Comparison of ENCODE assay signal across 18 cellular contexts in the genomic region with DNA sequence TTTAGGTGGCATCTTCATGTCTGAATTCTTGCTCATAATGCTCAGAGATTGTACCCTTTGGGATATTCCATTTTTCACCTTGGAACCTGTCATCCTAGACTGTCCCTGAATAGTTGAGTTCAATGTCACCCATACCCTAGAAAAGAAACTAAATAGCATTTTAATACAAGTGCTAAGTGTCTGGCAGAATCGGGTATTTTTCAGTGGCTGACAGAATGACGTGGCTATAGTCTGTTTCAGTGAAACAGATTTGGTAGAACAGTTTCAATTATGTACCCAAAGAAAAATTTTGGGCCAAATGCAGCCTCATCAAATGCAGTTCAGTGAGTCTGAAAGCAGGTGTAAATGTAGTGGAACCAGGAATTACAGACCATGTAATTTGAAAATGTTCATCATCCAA.
DNase-seq lines count a peak whose midpoint lies in the region; ATAC-seq and TF ChIP-seq lines count a peak whose summit lies in the region.
"Had no signal": no experiment of that assay in that cellular context is flagged by ENCODE, and none has a peak within 500 bp of the region (broad histone marks: within the 10 kb centered on the region; RNA-seq: fewer than 3 reads in every experiment).

No MANE protein-coding gene starts in this region.

- no peaks in the 10 kb centered on the region for H3K9me3 ChIP-seq in OCI-LY3 (ENCODE audit: insufficient read depth, low read length)
- H3K9me3 ChIP-seq: A549, BE2C had no signal

- H3K79me2 ChIP-seq in OCI-LY3 (ENCODE audit: low read length), result no peaks in the 10 kb centered on the region

- peaks cover 35% of the 10 kb centered on the region for H3K4me1 ChIP-seq in OCI-LY3 (ENCODE audit: low read length)
- H3K4me1 ChIP-seq: A549, BE2C had no signal

- H3K36me3 ChIP-seq in OCI-LY3 (replicated peaks; ENCODE audit: low read depth, low read length), result no peaks in the 10 kb centered on the region
- H3K36me3 ChIP-seq: BE2C; BLaER1 treated with 17β-estradiol and CSF1 and Interleukin-3, amounts not matched to agents 10 nM and 100 nM had no signal

- no peak overlapping the region for H2AFZ ChIP-seq in OCI-LY3 (ENCODE audit: low read depth, low read length)
- H2AFZ ChIP-seq: GM23248 had no signal

- peak overlapping the region; percentile 61 for H3K27ac ChIP-seq in OCI-LY3 (ENCODE audit: low read length)
- H3K27ac ChIP-seq: A549; BLaER1 treated with 17β-estradiol and CSF1 and Interleukin-3, amounts not matched to agents 10 nM and 100 nM; GM23248 had no signal

- H3K4me2 ChIP-seq in OCI-LY3 (ENCODE audit: low read length), result peak overlapping the region; percentile 53
- H3K4me2 ChIP-seq: A549 had no signal

- no peaks in the 10 kb centered on the region for H3K27me3 ChIP-seq in OCI-LY3 (ENCODE audit: low read depth, low read length)
- H3K27me3 ChIP-seq: BE2C; BLaER1 treated with 17β-estradiol and CSF1 and Interleukin-3, amounts not matched to agents 10 nM and 100 nM had no signal

- H3K9ac ChIP-seq in OCI-LY3 (ENCODE audit: low read length), result no peak overlapping the region
- H3K9ac ChIP-seq: BLaER1 treated with 17β-estradiol and CSF1 and Interleukin-3, amounts not matched to agents 10 nM and 100 nM; GM23248 had no signal

- ATAC-seq in GM18868 (IDR thresholded peaks at IDR 0.05; ENCODE audit: unreplicated experiment), result peak; percentile 31
- ATAC-seq in HG03432 (IDR thresholded peaks at IDR 0.05; ENCODE audit: unreplicated experiment), result peak; percentile 54
- no peak for ATAC-seq in GM21786 (IDR thresholded peaks at IDR 0.05; ENCODE audit: unreplicated experiment)
- ATAC-seq in HG02884 (IDR thresholded peaks at IDR 0.05; ENCODE audit: unreplicated experiment), result no peak
- ATAC-seq: A549 had no signal

- H4K20me1 ChIP-seq in OCI-LY3 (ENCODE audit: insufficient read depth, low read length), result no peaks in the 10 kb centered on the region
- H4K20me1 ChIP-seq: BLaER1 treated with 17β-estradiol and CSF1 and Interleukin-3, amounts not matched to agents 10 nM and 100 nM had no signal

- H3K4me3 ChIP-seq in OCI-LY3 (ENCODE audit: low read length), result no peak overlapping the region
- H3K4me3 ChIP-seq: A549; BLaER1 treated with 17β-estradiol and CSF1 and Interleukin-3, amounts not matched to agents 10 nM and 100 nM; GM23248 had no signal

- TF ChIP-seq CTCF in OCI-LY3 (IDR thresholded peaks at IDR 0.05; ENCODE audit: low read depth, low read length), result no peak

- DNase-seq in OCI-M1 (lab: John Stamatoyannopoulos, UW), result no peak
- DNase-seq: 8988T; ACHN; AML-193; BE2C; CD4-positive, alpha-beta T cell; CD8-positive, alpha-beta memory T cell; DND-41; GM23248; H7; HCEC 1CT had no signal

Comparison
In these comparisons a context has a peak if more than half of its experiments do, and no peak if none do; other contexts are left out.
1. ATAC-seq: peak in GM18868 (single experiment) and HG03432 (single experiment); none in GM21786 (single experiment) and HG02884 (single experiment).